12 cellular contexts compared by ENCODE assay signal in genomic region chr2:216551234-216551633, GRCh38. TPM values are rescaled to one million over a fixed set of nuclear protein-coding genes. Genes with fewer than 3 reads are reported as not detected.
A peak's percentile ranks its signal among the peaks of the same experiment; 100 is the strongest.
DNase-seq lines count a peak whose midpoint lies in the region; ATAC-seq and TF ChIP-seq lines count a peak whose summit lies in the region.
"Had no signal": no experiment of that assay in that cellular context is flagged by ENCODE, and none has a peak within 500 bp of the region (broad histone marks: within the 10 kb centered on the region; RNA-seq: fewer than 3 reads in every experiment).

No MANE protein-coding gene starts in this region.

- H3K27me3 ChIP-seq in GM23248 (replicated peaks; ENCODE audit: insufficient read depth) (no peaks in the 10 kb centered on the region), PC-3 (ENCODE audit: low read length) (no peaks in the 10 kb centered on the region), prostate gland (replicated peaks; ENCODE audit: insufficient read depth) (no peaks in the 10 kb centered on the region)

- H3K4me1 Mint-ChIP-seq in activated T-helper 17 cell treated with anti-CD3 and anti-CD28 coated beads, Interleukin-2, amount 50 U/mL, for 72 hours, result peaks cover 5% of the 10 kb centered on the region
- H3K4me1 Mint-ChIP-seq in activated naive CD8-positive, alpha-beta T cell treated with anti-CD3 and anti-CD28 coated beads, Interleukin-2, amount 50 U/mL, for 24 hours, result peaks cover 2% of the 10 kb centered on the region

- CTCF ChIA-PET in PC-3 (lab: Charles Lee), result interaction anchor here (0.9 kb wide), 1 partner anchor 32 kb away, joined by 4 read pairs; no protein-coding TSS in a partner anchor

- H3K9me3 ChIP-seq in GM23248 (ENCODE audit: low read depth), result no peaks in the 10 kb centered on the region
- H3K9me3 ChIP-seq in PC-3 (ENCODE audit: low read length), result no peaks in the 10 kb centered on the region
- no peaks in the 10 kb centered on the region for H3K9me3 ChIP-seq in prostate gland
- H3K9me3 ChIP-seq: Caco-2 had no signal

- in situ Hi-C loops in GM23248 (cut with MboI), result no loop called here

- TF ChIP-seq CTCF in PC-3 (conservative IDR thresholded peaks at IDR 0.05; ENCODE audit: low read depth, low read length) (no peak), epithelial cell of esophagus (IDR thresholded peaks at IDR 0.05; ENCODE audit: insufficient read depth, low read depth, low read length, missing control alignments) (no peak), prostate gland (IDR thresholded peaks at IDR 0.05) (no peak)

- DNase-seq in GM23248 (peak; percentile 65), PC-3 (peak; percentile 70), epithelial cell of esophagus (ENCODE audit: low read depth) (peak; percentile 59), prostate gland (ENCODE audit: low spot score) (peak; percentile 58)
- no peak for DNase-seq in stimulated activated CD4-positive, alpha-beta T cell treated with anti-CD3 and anti-CD28 coated beads, Interleukin-12 subunit alpha, Interleukin-12 subunit beta, amount 100 ng/mL, for 4 hours
- DNase-seq in activated naive CD8-positive, alpha-beta T cell treated with anti-CD3 and anti-CD28 coated beads, Interleukin-2, amount 50 U/mL, for 24 hours, result no peak
- DNase-seq: activated T-cell treated with anti-CD3 and anti-CD28 coated beads, Interleukin-2, amount 50 U/mL, for 24 hours; Caco-2; stimulated activated naive CD4-positive, alpha-beta T cell treated with Interleukin-2 at 50 U/mL for 16 hours had no signal

- no peaks in the 10 kb centered on the region for H3K9me3 Mint-ChIP-seq in activated T-helper 17 cell treated with anti-CD3 and anti-CD28 coated beads, Interleukin-2, amount 50 U/mL, for 72 hours
- H3K9me3 Mint-ChIP-seq in activated naive CD8-positive, alpha-beta T cell treated with anti-CD3 and anti-CD28 coated beads, Interleukin-2, amount 50 U/mL, for 24 hours, result no peaks in the 10 kb centered on the region
- H3K9me3 Mint-ChIP-seq: activated T-cell treated with anti-CD3 and anti-CD28 coated beads, Interleukin-2, amount 50 U/mL, for 24 hours had no signal

- intact Hi-C loops in PC-3 (cut with micrococcal nuclease), result no loop called here
- intact Hi-C loops in prostate gland (cut with DNase I), result no loop called here

- H3K79me2 ChIP-seq in GM23248 (ENCODE audit: insufficient read depth) (no peaks in the 10 kb centered on the region), PC-3 (ENCODE audit: low read length) (no peaks in the 10 kb centered on the region)

- H3K27ac ChIP-seq in GM23248 (peak overlapping the region; percentile 13; the same call in 1 of the 2 replicates), PC-3 (ENCODE audit: low read length) (peak overlapping the region; percentile 69), prostate gland (peak overlapping the region; percentile 49 to 66)

- H3K9ac ChIP-seq in GM23248 (no peak overlapping the region), PC-3 (ENCODE audit: low read length) (no peak overlapping the region)

- no peaks in the 10 kb centered on the region for H3K9me2 ChIP-seq in GM23248 (ENCODE audit: insufficient read depth)
- H3K9me2 ChIP-seq in PC-3 (replicated peaks; ENCODE audit: low read length), result no peaks in the 10 kb centered on the region

- H3K4me3 ChIP-seq in GM23248 (no peak overlapping the region), PC-3 (ENCODE audit: low read length) (no peak overlapping the region), epithelial cell of esophagus (ENCODE audit: low read length) (no peak overlapping the region), prostate gland (no peak overlapping the region)
- H3K4me3 ChIP-seq: GM12878 had no signal

- H3F3A ChIP-seq in GM23248 (ENCODE audit: insufficient read depth) (peaks cover 40% of the 10 kb centered on the region), PC-3 (ENCODE audit: low read length, unreplicated experiment) (no peaks in the 10 kb centered on the region)

- BruUV-seq in PC-3 (replicated peaks; lab: Mats Ljungman, UMichigan), result no TSS peak

- no peak overlapping the region for H3K27ac Mint-ChIP-seq in activated T-helper 17 cell treated with anti-CD3 and anti-CD28 coated beads, Interleukin-2, amount 50 U/mL, for 72 hours
- no peak overlapping the region for H3K27ac Mint-ChIP-seq in activated naive CD8-positive, alpha-beta T cell treated with anti-CD3 and anti-CD28 coated beads, Interleukin-2, amount 50 U/mL, for 24 hours
- H3K27ac Mint-ChIP-seq: activated T-cell treated with anti-CD3 and anti-CD28 coated beads, Interleukin-2, amount 50 U/mL, for 24 hours had no signal

- H3K4me2 ChIP-seq in GM23248 (ENCODE audit: unreplicated experiment), result peak overlapping the region; percentile 48
- peak overlapping the region; percentile 17; the same call in 1 of the 2 replicates for H3K4me2 ChIP-seq in PC-3 (ENCODE audit: low read length)

- H3K36me3 ChIP-seq in GM23248 (ENCODE audit: low read depth) (no peaks in the 10 kb centered on the region), PC-3 (ENCODE audit: low read depth, low read length) (no peaks in the 10 kb centered on the region), prostate gland (no peaks in the 10 kb centered on the region)

- POLR2A ChIA-PET in PC-3 (lab: Charles Lee; ENCODE audit: unreplicated experiment), result no interaction called here

- WGBS in GM23248 (ENCODE audit: low coverage in 1 of 2, low lambda C conversion rate in 2 of 2, missing lambda C conversion rate in 2 of 2), 2 experiments, result 50 to 52% methylated on average over 4 of the region's 4 CpGs
- 11% methylated on average over 4 of the region's 4 CpGs for WGBS in prostate gland

- ATAC-seq in PC-3 (peak; percentile 53), GM21447 (IDR thresholded peaks at IDR 0.05; ENCODE audit: unreplicated experiment) (no peak)
- no peak for ATAC-seq in activated T-helper 17 cell treated with anti-CD3 and anti-CD28 coated beads, Interleukin-2, amount 50 U/mL, for 72 hours (replicated peaks)
- ATAC-seq in activated naive CD8-positive, alpha-beta T cell treated with anti-CD3 and anti-CD28 coated beads, Interleukin-2, amount 50 U/mL, for 24 hours, result no peak
- ATAC-seq: GM12878 had no signal

- H3K27me3 Mint-ChIP-seq in activated T-helper 17 cell treated with anti-CD3 and anti-CD28 coated beads, Interleukin-2, amount 50 U/mL, for 72 hours, result peaks cover 16% of the 10 kb centered on the region
- H3K27me3 Mint-ChIP-seq in activated naive CD8-positive, alpha-beta T cell treated with anti-CD3 and anti-CD28 coated beads, Interleukin-2, amount 50 U/mL, for 24 hours, result peaks cover 3% of the 10 kb centered on the region

- TF ChIP-seq POLR2A in prostate gland (IDR thresholded peaks at IDR 0.05), result no peak

- H3K4me1 ChIP-seq in GM23248 (ENCODE audit: insufficient read depth), result peaks cover 76% of the 10 kb centered on the region
- H3K4me1 ChIP-seq in PC-3 (ENCODE audit: insufficient read depth, low read length), result peaks cover 33% of the 10 kb centered on the region
- H3K4me1 ChIP-seq in prostate gland (replicated peaks), result peaks cover 24% of the 10 kb centered on the region
- H3K4me1 ChIP-seq: Caco-2 had no signal

- 0 out of 2 replicates have a peak overlapping the region, but pooled peaks have one; percentile 21 for H2AFZ ChIP-seq in GM23248
- H2AFZ ChIP-seq in PC-3 (ENCODE audit: low read length), result no peak overlapping the region

- H3K36me3 Mint-ChIP-seq in activated T-helper 17 cell treated with anti-CD3 and anti-CD28 coated beads, Interleukin-2, amount 50 U/mL, for 72 hours (ENCODE audit: low read depth), result no peaks in the 10 kb centered on the region
- H3K36me3 Mint-ChIP-seq in activated naive CD8-positive, alpha-beta T cell treated with anti-CD3 and anti-CD28 coated beads, Interleukin-2, amount 50 U/mL, for 24 hours (ENCODE audit: low read depth), result no peaks in the 10 kb centered on the region

- no peak overlapping the region for H3K4me3 Mint-ChIP-seq in activated T-helper 17 cell treated with anti-CD3 and anti-CD28 coated beads, Interleukin-2, amount 50 U/mL, for 72 hours
- H3K4me3 Mint-ChIP-seq in activated naive CD8-positive, alpha-beta T cell treated with anti-CD3 and anti-CD28 coated beads, Interleukin-2, amount 50 U/mL, for 24 hours, result no peak overlapping the region
- H3K4me3 Mint-ChIP-seq: activated T-cell treated with anti-CD3 and anti-CD28 coated beads, Interleukin-2, amount 50 U/mL, for 24 hours had no signal

- H4K20me1 ChIP-seq in GM23248 (ENCODE audit: insufficient read depth) (no peaks in the 10 kb centered on the region), PC-3 (ENCODE audit: low read length) (no peaks in the 10 kb centered on the region)

RNA-seq across cellular contexts. Expression of gene RPL37A, which starts 52.6 kb away (rescaled TPM):
- total RNA-seq in GM23248 (2014; rRNA removed; shearing (Covaris generic)), result 979 and 1,006 TPM in 2 replicates
- polyA plus RNA-seq in GM23248 (2016; fragmentation: Nextera tagmentation; extraction: Ambion mirVana), result 1,627 and 1,708 TPM in 2 replicates
- total RNA-seq in PC-3 (2014; rRNA removed) (1,848 and 2,472 TPM in 2 replicates), prostate gland (1,000 to 10,000 TPM; 1,435 to 1,814 TPM)
- total RNA-seq in activated T-helper 17 cell treated with anti-CD3 and anti-CD28 coated beads, Interleukin-2, amount 50 U/mL, for 72 hours, result 1,000 to 10,000 TPM; 2,880 to 3,993 TPM

Comparison
In these comparisons a context has a peak if more than half of its experiments do, and no peak if none do; other contexts are left out.
1. DNase-seq: peak in GM23248 (single experiment), PC-3 (single experiment), epithelial cell of esophagus (single experiment) and prostate gland (single experiment); none in stimulated activated CD4-positive, alpha-beta T cell treated with anti-CD3 and anti-CD28 coated beads, Interleukin-12 subunit alpha, Interleukin-12 subunit beta, amount 100 ng/mL, for 4 hours (single experiment) and activated naive CD8-positive, alpha-beta T cell treated with anti-CD3 and anti-CD28 coated beads, Interleukin-2, amount 50 U/mL, for 24 hours (single experiment).
2. H3K27ac ChIP-seq: peak in every context shown above with its lines; median percentile 69 in PC-3; 58 in prostate gland; 13 in GM23248.